ENCODE assay signal across 24 cellular contexts in the genomic region with DNA sequence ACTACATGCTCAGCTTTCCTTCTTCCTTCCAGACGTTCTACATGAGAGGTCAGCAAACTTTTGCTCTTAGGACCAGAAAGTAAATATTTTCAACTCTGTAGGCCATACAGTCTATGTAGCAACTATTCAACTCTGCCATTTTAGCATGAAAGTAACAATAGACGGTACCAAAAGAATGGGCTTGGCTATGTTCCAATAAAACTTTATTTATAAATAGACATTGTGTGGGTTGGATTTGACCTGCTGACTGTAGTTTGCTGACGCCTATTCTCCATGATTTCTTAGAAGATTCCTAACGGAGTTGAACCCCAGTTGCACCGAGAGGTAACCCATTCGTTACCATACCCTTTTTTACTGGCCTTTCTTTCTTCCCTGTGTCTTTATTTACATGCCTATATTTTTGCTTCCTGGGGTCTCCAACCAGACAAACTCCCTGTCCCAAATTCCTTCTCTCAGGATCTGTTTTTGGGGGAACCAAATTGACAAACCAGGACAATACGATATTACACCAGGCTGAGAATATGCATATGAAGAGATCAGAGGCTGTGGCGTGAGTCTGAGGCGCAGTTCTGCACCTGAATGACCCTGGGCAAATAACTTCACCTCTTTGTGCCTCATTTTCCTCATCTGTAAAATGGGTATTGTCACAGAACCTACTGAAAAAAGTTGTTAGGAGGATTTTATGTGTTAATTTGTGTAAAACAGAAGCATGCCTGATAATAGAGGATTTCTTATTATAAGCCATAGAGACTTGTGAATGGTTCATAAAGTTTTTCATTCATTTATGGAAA. TPM values are rescaled to one million over a fixed set of nuclear protein-coding genes. Genes with fewer than 3 reads are reported as not detected.
DNase-seq lines count a peak whose midpoint lies in the region; ATAC-seq, FAIRE-seq and TF ChIP-seq lines count a peak whose summit lies in the region.
"Had no signal": no experiment of that assay in that cellular context is flagged by ENCODE, and none has a peak within 500 bp of the region (broad histone marks: within the 10 kb centered on the region; RNA-seq: fewer than 3 reads in every experiment).

No MANE protein-coding gene starts in this region.

- TF ChIP-seq CTCF in HepG2 (CRISPR knock-in tag; IDR thresholded peaks at IDR 0.05) (no peak), right lobe of liver (IDR thresholded peaks at IDR 0.05) (no peak), K562 (IDR thresholded peaks at IDR 0.05 in 2 of 3, conservative IDR thresholded peaks at IDR 0.05 in 1 of 3; ENCODE audit: insufficient read depth in 2 of 3, low read depth in 1 of 3, low read length in 3 of 3) (no peak)

- intact Hi-C loops in HepG2 (cut with micrococcal nuclease; ENCODE audit: unreplicated experiment) (no loop called here), right lobe of liver (cut with DNase I) (no loop called here), K562 (cut with micrococcal nuclease) (no loop called here)

- DNase-seq in HepG2 (ENCODE audit: low spot score) (no peak), right lobe of liver (no peak), K562 (ENCODE audit: extremely low read depth in 1 of 4, low spot score in 3 of 4) (no peak), urothelium cell line (ENCODE audit: low spot score) (no peak), mesenteric fat pad (ENCODE audit: low spot score) (no peak)
- DNase-seq: Caco-2; CD4-positive, CD25-positive, alpha-beta regulatory T cell; CD8-positive, alpha-beta T cell; DMS153; DMS79; EL; GDM1; HFFc6 had no signal

- BruUV-seq in HepG2 (replicated peaks; lab: Mats Ljungman, UMichigan) (no TSS peak), K562 (replicated peaks; lab: Mats Ljungman, UMichigan) (no TSS peak)

- TF ChIP-seq EP300 in HepG2 (IDR thresholded peaks at IDR 0.05; ENCODE audit: low read depth in 2 of 2, low read length in 2 of 2) = no peak
- no peak for TF ChIP-seq EP300 in HepG2 (CRISPR knock-in tag; IDR thresholded peaks at IDR 0.05; ENCODE audit: borderline replicate concordance)
- no peak for TF ChIP-seq EP300 in K562 (IDR thresholded peaks at IDR 0.05; ENCODE audit: low read length)

- no peak overlapping the region for H2AFZ ChIP-seq in HepG2 (ENCODE audit: low read length)
- no peak overlapping the region for H2AFZ ChIP-seq in K562 (ENCODE audit: low read depth, low read length)
- H2AFZ ChIP-seq: GM23338 had no signal

- peaks cover 37% of the 10 kb centered on the region for H3K4me1 ChIP-seq in HepG2 (ENCODE audit: insufficient read depth, low read length)
- peaks cover 0 to 7% (median 0%) of the 10 kb centered on the region in 4 donors for H3K4me1 ChIP-seq in right lobe of liver
- no peaks in the 10 kb centered on the region for H3K4me1 ChIP-seq in K562 (replicated peaks in 1 of 2; ENCODE audit: control insufficient read depth in 2 of 2, insufficient read depth in 2 of 2, low read length in 2 of 2)
- H3K4me1 ChIP-seq: HAP-1 had no signal

- H3K27me3 ChIP-seq in HepG2 (ENCODE audit: control insufficient read depth in 1 of 2, insufficient read depth in 2 of 2, low read length in 2 of 2) (no peaks in the 10 kb centered on the region; a peak in 1 of 5 replicates), right lobe of liver (no peaks in the 10 kb centered on the region), K562 (ENCODE audit: control insufficient read depth in 2 of 2, insufficient read depth in 2 of 2, low read length in 2 of 2) (peaks cover 18 to 19% of the 10 kb centered on the region in 2 experiments)
- H3K27me3 ChIP-seq: BLaER1 had no signal

- POLR2A ChIA-PET in HepG2 (lab: Yijun Ruan, JAX) = no interaction called here
- POLR2A ChIA-PET in K562 (lab: Yijun Ruan, JAX) = no interaction called here

- no peak overlapping the region for H3K27ac ChIP-seq in HepG2 (ENCODE audit: extremely low read length, insufficient read depth, low read length)
- no peak overlapping the region for H3K27ac ChIP-seq in right lobe of liver
- H3K27ac ChIP-seq in K562 (ENCODE audit: extremely low read depth, low read depth, low read length) = no peak overlapping the region
- H3K27ac ChIP-seq: 22Rv1, BLaER1, C4-2B had no signal

- H3K36me3 ChIP-seq in HepG2 (replicated peaks in 1 of 2; ENCODE audit: control insufficient read depth in 1 of 2, insufficient read depth in 2 of 2, low read length in 2 of 2) = no peaks in the 10 kb centered on the region
- no peaks in the 10 kb centered on the region for H3K36me3 ChIP-seq in right lobe of liver
- no peaks in the 10 kb centered on the region for H3K36me3 ChIP-seq in K562 (ENCODE audit: control insufficient read depth, insufficient read depth, low read length)
- H3K36me3 ChIP-seq: HAP-1 had no signal

- in situ Hi-C loops in HepG2 (cut with HindIII; ENCODE audit: extremely low pct_ligation_motif_present, low pct_unique_long_range_greater_than_20kb) (no loop called here), K562 (cut with MboI) (no loop called here)

- CTCF ChIA-PET in HepG2 (lab: Yijun Ruan, JAX; ENCODE audit: low intra/inter-chr PET ratio, low total read pairs) (no interaction called here), K562 (lab: Yijun Ruan, JAX; ENCODE audit: low intra/inter-chr PET ratio) (no interaction called here)

- H3K79me2 ChIP-seq in HepG2 (ENCODE audit: insufficient read depth, low read length) (no peaks in the 10 kb centered on the region), K562 (ENCODE audit: control insufficient read depth, insufficient read depth, low read length) (no peaks in the 10 kb centered on the region)

- H3K4me2 ChIP-seq in HepG2 (ENCODE audit: low read depth, low read length) = no peak overlapping the region
- no peak overlapping the region for H3K4me2 ChIP-seq in K562 (ENCODE audit: insufficient read depth, low read length)
- H3K4me2 ChIP-seq: BLaER1, GM23338 had no signal

- TF ChIP-seq POLR2A in HepG2 (IDR thresholded peaks at IDR 0.05; ENCODE audit: insufficient read depth in 1 of 2, low read depth in 2 of 2, low read length in 2 of 2) = no peak
- no peak for TF ChIP-seq POLR2A in right lobe of liver (IDR thresholded peaks at IDR 0.05)
- TF ChIP-seq POLR2A in K562 (conservative IDR thresholded peaks at IDR 0.05) = no peak

- no peak overlapping the region for H3K9ac ChIP-seq in HepG2 (ENCODE audit: insufficient read depth, low read depth, low read length)
- no peak overlapping the region for H3K9ac ChIP-seq in K562 (ENCODE audit: insufficient read depth in 1 of 2, low read depth in 2 of 2, low read length in 2 of 2)
- H3K9ac ChIP-seq: BLaER1 had no signal

- no peak for FAIRE-seq in HepG2 (lab: Jason Lieb, UNC)
- FAIRE-seq in K562 (lab: Jason Lieb, UNC) = no peak
- peak; percentile 40 for FAIRE-seq in urothelium cell line (lab: Jason Lieb, UNC)
- FAIRE-seq: A204.1, GM12891, GM18507, H54 had no signal

- H3K9me3 ChIP-seq in HepG2 (ENCODE audit: low read length) = no peaks in the 10 kb centered on the region
- no peaks in the 10 kb centered on the region for H3K9me3 ChIP-seq in right lobe of liver
- H3K9me3 ChIP-seq in K562 (replicated peaks; ENCODE audit: control insufficient read depth, insufficient read depth, low read depth, low read length) = no peaks in the 10 kb centered on the region
- H3K9me3 ChIP-seq: Caco-2, HAP-1 had no signal

- TF ChIP-seq RAD21 in HepG2 (CRISPR knock-in tag; IDR thresholded peaks at IDR 0.05) (no peak), K562 (CRISPR knock-in tag; conservative IDR thresholded peaks at IDR 0.05 in 1 of 2, IDR thresholded peaks at IDR 0.05 in 1 of 2) (no peak)

- WGBS in HepG2 (ENCODE audit: low lambda C conversion rate) = 58% methylated on average over 9 of the region's 9 CpGs
- 68% methylated on average over 9 of the region's 9 CpGs for WGBS in right lobe of liver (ENCODE audit: insufficient coverage, low coverage, low lambda C conversion rate, missing lambda C conversion rate)
- 0% methylated on average over 9 of the region's 9 CpGs for WGBS in K562 (ENCODE audit: insufficient coverage, low coverage, missing lambda C conversion rate)

- H3K4me3 ChIP-seq in HepG2 (replicated peaks in 1 of 3; ENCODE audit: insufficient read depth in 1 of 3, low read depth in 2 of 3, low read length in 3 of 3) (no peak overlapping the region), right lobe of liver (no peak overlapping the region), K562 (no peak overlapping the region)
- H3K4me3 ChIP-seq: BLaER1, GM23338, HAP-1 had no signal

- H3K9me1 ChIP-seq in K562 (ENCODE audit: control insufficient read depth, insufficient read depth, low read length) = no peaks in the 10 kb centered on the region

- H4K20me1 ChIP-seq in HepG2 (ENCODE audit: insufficient read depth, low read length) (no peaks in the 10 kb centered on the region), K562 (replicated peaks; ENCODE audit: control insufficient read depth, insufficient read depth, low read length) (no peaks in the 10 kb centered on the region)

- no peak for ATAC-seq in HepG2
- no peak for ATAC-seq in right lobe of liver
- no peak for ATAC-seq in K562
- no peak for ATAC-seq in HG03354 (IDR thresholded peaks at IDR 0.05; ENCODE audit: poor library complexity, severe bottlenecking, unreplicated experiment)
- ATAC-seq: CD8-positive, alpha-beta T cell; GM23338 had no signal

RNA-seq across cellular contexts. Expression of a gene that starts 10.4 kb away (rescaled TPM):
- total RNA-seq in HepG2 (2016; rRNA removed; fragmentation: Illumina TruSeq; extraction: Trizol) (not detected in 2 replicates), right lobe of liver (under 1 TPM in 1 of 6 experiments, not detected in 5; 0.32 TPM), K562 (2014; rRNA removed) (not detected in 2 replicates), K562 (2014; rRNA removed; fragmentation: Illumina TruSeq; extraction: Trizol) (not detected in 2 replicates), K562 (2015; rRNA removed; fragmentation: Illumina TruSeq; extraction: Trizol) (not detected in 2 replicates), K562 (2021) (not detected in 2 replicates), mesenteric fat pad (not detected)
- not detected in 2 replicates for total RNA-seq in HepG2 (2016; cell fraction: cytosol; rRNA removed; fragmentation: Illumina TruSeq; extraction: Trizol; ENCODE audit: low read depth)
- total RNA-seq in HepG2 (2016; cell fraction: insoluble cytoplasmic fraction; rRNA removed; fragmentation: Illumina TruSeq; extraction: Trizol) = not detected in 2 replicates
- not detected in 2 replicates for total RNA-seq in HepG2 (2016; cell fraction: membrane; rRNA removed; fragmentation: Illumina TruSeq; extraction: Trizol)
- not detected in 2 replicates for total RNA-seq in HepG2 (2016; cell fraction: nucleus; rRNA removed; fragmentation: Illumina TruSeq; extraction: Trizol)
- polyA plus RNA-seq in HepG2 (2011; rRNA removed) (not detected in 2 replicates), K562 (2011; rRNA removed) (not detected in 2 replicates), K562 (2014; fragmentation: Illumina TruSeq; extraction: Trizol) (not detected in 2 replicates), K562 (2014; fragmentation: Nextera tagmentation; extraction: Ambion mirVana) (not detected), K562 (2014; rRNA removed) (not detected in 2 replicates)
- not detected in 2 replicates for polyA plus RNA-seq in HepG2 (2011; cell fraction: cytosol; rRNA removed)
- not detected in 2 replicates for polyA plus RNA-seq in HepG2 (2011; cell fraction: nucleus; rRNA removed)
- polyA plus RNA-seq in HepG2 (2012) = not detected in 2 replicates
- polyA plus RNA-seq in HepG2 (2016; cell fraction: cytosol; fragmentation: Illumina TruSeq; extraction: Trizol; ENCODE audit: low read depth) = not detected in 2 replicates
- polyA plus RNA-seq in HepG2 (2016; cell fraction: insoluble cytoplasmic fraction; fragmentation: Illumina TruSeq; extraction: Trizol; ENCODE audit: low read depth) = not detected in 2 replicates
- not detected in 2 replicates for polyA plus RNA-seq in HepG2 (2016; cell fraction: membrane; fragmentation: Illumina TruSeq; extraction: Trizol; ENCODE audit: low read depth)
- not detected in 2 replicates for polyA plus RNA-seq in HepG2 (2016; cell fraction: nucleus; fragmentation: Illumina TruSeq; extraction: Trizol; ENCODE audit: insufficient read depth, low read depth)
- polyA minus RNA-seq in HepG2 (2011; rRNA and poly(A)+ RNA removed; ENCODE audit: low replicate concordance) = not detected in 2 replicates
- not detected in 2 replicates for polyA minus RNA-seq in HepG2 (2011; cell fraction: cytosol; rRNA and poly(A)+ RNA removed)
- not detected in 2 replicates for polyA minus RNA-seq in HepG2 (2011; cell fraction: nucleus; rRNA and poly(A)+ RNA removed)
- not detected in 2 replicates for total RNA-seq in K562 (2011; cell fraction: chromatin; rRNA removed; ENCODE audit: low replicate concordance)
- not detected in 2 replicates for total RNA-seq in K562 (2011; cell fraction: nucleolus; rRNA removed)
- total RNA-seq in K562 (2011; cell fraction: nucleoplasm; rRNA removed) = not detected in 2 replicates
- polyA plus RNA-seq in K562 (2011; cell fraction: cytosol; rRNA removed) = not detected in 2 replicates
- not detected in 2 replicates for polyA plus RNA-seq in K562 (2011; cell fraction: nucleus; rRNA removed)
- not detected in 2 replicates for polyA plus RNA-seq in K562 (2012)
- not detected in 2 replicates for polyA minus RNA-seq in K562 (2011; rRNA and poly(A)+ RNA removed)
- not detected in 2 replicates for polyA minus RNA-seq in K562 (2011; cell fraction: cytosol; rRNA and poly(A)+ RNA removed)
- polyA minus RNA-seq in K562 (2011; cell fraction: nucleus; rRNA and poly(A)+ RNA removed) = not detected in 2 replicates
- total RNA-seq: Caco-2, GM23338, HFFc6 had no signal
- polyA plus RNA-seq: AG04450; CD4-positive, CD25-positive, alpha-beta regulatory T cell had no signal

RNA-seq across cellular contexts. Expression of a gene that starts 58.9 kb away (rescaled TPM):
- 62.8 and 72.4 TPM in 2 replicates for total RNA-seq in HepG2 (2016; rRNA removed; fragmentation: Illumina TruSeq; extraction: Trizol)
- 64.8 and 77.1 TPM in 2 replicates for total RNA-seq in HepG2 (2016; cell fraction: cytosol; rRNA removed; fragmentation: Illumina TruSeq; extraction: Trizol; ENCODE audit: low read depth)
- total RNA-seq in HepG2 (2016; cell fraction: insoluble cytoplasmic fraction; rRNA removed; fragmentation: Illumina TruSeq; extraction: Trizol) = 53.2 and 64.4 TPM in 2 replicates
- 145 TPM in 2 replicates for total RNA-seq in HepG2 (2016; cell fraction: membrane; rRNA removed; fragmentation: Illumina TruSeq; extraction: Trizol)
- 39.0 and 39.8 TPM in 2 replicates for total RNA-seq in HepG2 (2016; cell fraction: nucleus; rRNA removed; fragmentation: Illumina TruSeq; extraction: Trizol)
- 35.1 and 37.3 TPM in 2 replicates for polyA plus RNA-seq in HepG2 (2011; rRNA removed)
- polyA plus RNA-seq in HepG2 (2011; cell fraction: cytosol; rRNA removed) = 45.5 and 45.8 TPM in 2 replicates
- 28.9 and 31.3 TPM in 2 replicates for polyA plus RNA-seq in HepG2 (2011; cell fraction: nucleus; rRNA removed)
- 36.5 and 47.0 TPM in 2 replicates for polyA plus RNA-seq in HepG2 (2012)
- polyA plus RNA-seq in HepG2 (2016; cell fraction: cytosol; fragmentation: Illumina TruSeq; extraction: Trizol; ENCODE audit: low read depth) = 59.1 and 60.0 TPM in 2 replicates
- polyA plus RNA-seq in HepG2 (2016; cell fraction: insoluble cytoplasmic fraction; fragmentation: Illumina TruSeq; extraction: Trizol; ENCODE audit: low read depth) = 66.3 and 68.6 TPM in 2 replicates
- polyA plus RNA-seq in HepG2 (2016; cell fraction: membrane; fragmentation: Illumina TruSeq; extraction: Trizol; ENCODE audit: low read depth) = 115 and 125 TPM in 2 replicates
- 43.0 and 44.9 TPM in 2 replicates for polyA plus RNA-seq in HepG2 (2016; cell fraction: nucleus; fragmentation: Illumina TruSeq; extraction: Trizol; ENCODE audit: insufficient read depth, low read depth)
- polyA minus RNA-seq in HepG2 (2011; rRNA and poly(A)+ RNA removed; ENCODE audit: low replicate concordance) = 22.7 and 52.3 TPM in 2 replicates
- polyA minus RNA-seq in HepG2 (2011; cell fraction: cytosol; rRNA and poly(A)+ RNA removed) = 39.2 and 52.8 TPM in 2 replicates
- polyA minus RNA-seq in HepG2 (2011; cell fraction: nucleus; rRNA and poly(A)+ RNA removed) = 33.9 and 36.3 TPM in 2 replicates
- 10 to 100 TPM; 21.2 to 67.5 (median 35.8) TPM for total RNA-seq in right lobe of liver
- 5.8 and 11.4 TPM in 2 replicates for total RNA-seq in K562 (2011; cell fraction: chromatin; rRNA removed; ENCODE audit: low replicate concordance)
- total RNA-seq in K562 (2011; cell fraction: nucleolus; rRNA removed) = 3.0 and 4.2 TPM in 2 replicates
- 5.2 and 6.4 TPM in 2 replicates for total RNA-seq in K562 (2011; cell fraction: nucleoplasm; rRNA removed)
- total RNA-seq in K562 (2014; rRNA removed) = 11.7 and 13.7 TPM in 2 replicates
- 8.8 and 10.6 TPM in 2 replicates for total RNA-seq in K562 (2014; rRNA removed; fragmentation: Illumina TruSeq; extraction: Trizol)
- total RNA-seq in K562 (2015; rRNA removed; fragmentation: Illumina TruSeq; extraction: Trizol) = 7.1 and 7.2 TPM in 2 replicates
- 10.2 and 11.1 TPM in 2 replicates for total RNA-seq in K562 (2021)
- polyA plus RNA-seq in K562 (2011; rRNA removed) = 14.2 and 29.3 TPM in 2 replicates
- polyA plus RNA-seq in K562 (2011; cell fraction: cytosol; rRNA removed) = 14.8 and 29.8 TPM in 2 replicates
- polyA plus RNA-seq in K562 (2011; cell fraction: nucleus; rRNA removed) = 8.4 and 17.4 TPM in 2 replicates
- polyA plus RNA-seq in K562 (2012) = 8.0 and 9.7 TPM in 2 replicates
- 8.7 and 9.0 TPM in 2 replicates for polyA plus RNA-seq in K562 (2014; fragmentation: Illumina TruSeq; extraction: Trizol)
- polyA plus RNA-seq in K562 (2014; fragmentation: Nextera tagmentation; extraction: Ambion mirVana) = 1 to 10 TPM in 1 of 2 experiments, under 1 TPM in 1; 0.59 to 1.1 TPM
- 11.4 and 12.0 TPM in 2 replicates for polyA plus RNA-seq in K562 (2014; rRNA removed)
- 20.7 and 34.1 TPM in 2 replicates for polyA minus RNA-seq in K562 (2011; rRNA and poly(A)+ RNA removed)
- polyA minus RNA-seq in K562 (2011; cell fraction: cytosol; rRNA and poly(A)+ RNA removed) = 16.0 and 26.5 TPM in 2 replicates
- 7.3 and 19.0 TPM in 2 replicates for polyA minus RNA-seq in K562 (2011; cell fraction: nucleus; rRNA and poly(A)+ RNA removed)
- 45.3 TPM for total RNA-seq in mesenteric fat pad
